ENCODE assay signal across 19 cellular contexts in the genomic region with DNA sequence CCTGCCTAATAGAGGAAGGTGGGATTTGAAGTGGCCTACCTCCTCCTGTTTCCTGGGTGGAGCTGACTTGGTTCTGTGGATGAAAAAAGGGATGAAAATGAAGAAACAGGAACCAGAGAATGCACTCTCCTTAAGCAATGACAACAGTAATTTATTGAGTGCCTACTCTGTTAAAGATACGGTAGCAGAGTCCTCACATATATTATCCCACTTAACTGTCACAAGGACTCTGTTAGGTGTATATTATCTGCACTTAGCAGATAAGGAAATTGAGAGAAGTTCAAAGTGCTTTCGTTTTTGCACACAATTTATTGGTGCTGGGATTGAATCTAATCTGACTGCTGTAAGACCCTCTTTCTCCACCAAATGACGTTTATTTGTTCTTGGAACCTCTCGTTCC.
DNase-seq lines count a peak whose midpoint lies in the region; ATAC-seq, FAIRE-seq and TF ChIP-seq lines count a peak whose summit lies in the region.
"Had no signal": no experiment of that assay in that cellular context is flagged by ENCODE, and none has a peak within 500 bp of the region (broad histone marks: within the 10 kb centered on the region; RNA-seq: fewer than 3 reads in every experiment).

No MANE protein-coding gene starts in this region.

- H3K9me3 Mint-ChIP-seq in CD8-positive, alpha-beta memory T cell: peaks cover 0 to 7% (median 0%) of the 10 kb centered on the region in 5 donors
- peaks cover 8% of the 10 kb centered on the region for H3K9me3 Mint-ChIP-seq in activated T-helper 17 cell treated with anti-CD3 and anti-CD28 coated beads, Interleukin-2, amount 50 U/mL, for 72 hours
- H3K9me3 Mint-ChIP-seq: GM23338 had no signal

- H3K4me3 Mint-ChIP-seq in CD8-positive, alpha-beta memory T cell: peak overlapping the region in 5 of 7 donors; percentile 7 to 56 (median 10)
- H3K4me3 Mint-ChIP-seq in activated T-helper 17 cell treated with anti-CD3 and anti-CD28 coated beads, Interleukin-2, amount 50 U/mL, for 72 hours: peak overlapping the region; percentile 47
- H3K4me3 Mint-ChIP-seq: GM23338 had no signal

- POLR2A ChIA-PET in CD8-positive, alpha-beta memory T cell (lab: Charles Lee): no interaction called here

- TF ChIP-seq CTCF in mucosa of descending colon (IDR thresholded peaks at IDR 0.05): no peak
- TF ChIP-seq CTCF in vagina (IDR thresholded peaks at IDR 0.05): no peak

- intact Hi-C loops in mucosa of descending colon (cut with DNase I, micrococcal nuclease): no loop called here
- intact Hi-C loops in vagina (cut with DNase I): no loop called here

- no peak for TF ChIP-seq POLR2A in GM12892 (IDR thresholded peaks at IDR 0.05; ENCODE audit: low read depth, low read length)
- no peak for TF ChIP-seq POLR2A in vagina (IDR thresholded peaks at IDR 0.05)

- no peak for DNase-seq in CD8-positive, alpha-beta memory T cell
- DNase-seq in NCI-H2227 treated with DMSO at 0.1 percent for 48 hours (lab: John Stamatoyannopoulos, UW) (peak; percentile 87), mucosa of descending colon (no peak), NCI-H446 (lab: John Stamatoyannopoulos, UW) (no peak), GM12892 (ENCODE audit: insufficient read length) (no peak), vagina (ENCODE audit: extremely low spot score in 2 of 2) (no peak)
- DNase-seq: AML-193, DMS153, GDM1, KG1, NCI-H187, NCI-H2107, PC-3, SIG-M5 had no signal

- H3K36me3 Mint-ChIP-seq in CD8-positive, alpha-beta memory T cell: no peaks in the 10 kb centered on the region
- no peaks in the 10 kb centered on the region for H3K36me3 Mint-ChIP-seq in activated T-helper 17 cell treated with anti-CD3 and anti-CD28 coated beads, Interleukin-2, amount 50 U/mL, for 72 hours (ENCODE audit: low read depth)

- no peak for ATAC-seq in activated T-helper 17 cell treated with anti-CD3 and anti-CD28 coated beads, Interleukin-2, amount 50 U/mL, for 72 hours (replicated peaks)
- peak; percentile 51 for ATAC-seq in mucosa of descending colon
- ATAC-seq: GM23338, HepG2, PC-3 had no signal

- FAIRE-seq in GM12892 (lab: Jason Lieb, UNC): no peak
- FAIRE-seq: HepG2 had no signal

- no peak overlapping the region for H3K4me3 ChIP-seq in CD8-positive, alpha-beta memory T cell (ENCODE audit: low read length)
- H3K4me3 ChIP-seq in mucosa of descending colon (no peak overlapping the region), vagina (no peak overlapping the region)
- H3K4me3 ChIP-seq: GM23338 had no signal

- no peaks in the 10 kb centered on the region for H3K36me3 ChIP-seq in CD8-positive, alpha-beta memory T cell (ENCODE audit: insufficient read depth, low read length)
- no peaks in the 10 kb centered on the region for H3K36me3 ChIP-seq in mucosa of descending colon (ENCODE audit: low read depth)
- no peaks in the 10 kb centered on the region for H3K36me3 ChIP-seq in vagina

- no peaks in the 10 kb centered on the region for H3K9me3 ChIP-seq in CD8-positive, alpha-beta memory T cell (ENCODE audit: low read length)
- H3K9me3 ChIP-seq in mucosa of descending colon (no peaks in the 10 kb centered on the region), vagina (no peaks in the 10 kb centered on the region)

- CTCF ChIA-PET in CD8-positive, alpha-beta memory T cell (lab: Charles Lee): no interaction called here

- H3K27ac ChIP-seq in CD8-positive, alpha-beta memory T cell (ENCODE audit: low read depth, low read length): no peak overlapping the region
- H3K27ac ChIP-seq in vagina: no peak overlapping the region
- H3K27ac ChIP-seq: C4-2B, RWPE1 had no signal

- no peaks in the 10 kb centered on the region for H3K27me3 ChIP-seq in CD8-positive, alpha-beta memory T cell (ENCODE audit: insufficient read depth, low read length, poor library complexity, severe bottlenecking)
- H3K27me3 ChIP-seq in vagina: no peaks in the 10 kb centered on the region

- H3K27me3 Mint-ChIP-seq in CD8-positive, alpha-beta memory T cell: no peaks in the 10 kb centered on the region
- H3K27me3 Mint-ChIP-seq in activated T-helper 17 cell treated with anti-CD3 and anti-CD28 coated beads, Interleukin-2, amount 50 U/mL, for 72 hours: no peaks in the 10 kb centered on the region

- H3K4me1 ChIP-seq in CD8-positive, alpha-beta memory T cell (ENCODE audit: insufficient read depth, low read length): peaks cover 3% of the 10 kb centered on the region
- H3K4me1 ChIP-seq in mucosa of descending colon (ENCODE audit: low read depth) (no peaks in the 10 kb centered on the region), vagina (no peaks in the 10 kb centered on the region)

- H3K27ac Mint-ChIP-seq in CD8-positive, alpha-beta memory T cell: no peak overlapping the region
- no peak overlapping the region for H3K27ac Mint-ChIP-seq in activated T-helper 17 cell treated with anti-CD3 and anti-CD28 coated beads, Interleukin-2, amount 50 U/mL, for 72 hours
- H3K27ac Mint-ChIP-seq: GM23338 had no signal

- peaks cover 4 to 17% (median 14%) of the 10 kb centered on the region in 3 donors for H3K4me1 Mint-ChIP-seq in CD8-positive, alpha-beta memory T cell
- H3K4me1 Mint-ChIP-seq in activated T-helper 17 cell treated with anti-CD3 and anti-CD28 coated beads, Interleukin-2, amount 50 U/mL, for 72 hours: peaks cover 7% of the 10 kb centered on the region
